ENCODE assay signal across 23 cellular contexts in genomic region chr18:61348230-61348629, GRCh38. TPM values are rescaled to one million over a fixed set of nuclear protein-coding genes. Genes with fewer than 3 reads are reported as not detected.
"Had no signal": no experiment of that assay in that cellular context is flagged by ENCODE, and none has a peak within 500 bp of the region (broad histone marks: within the 10 kb centered on the region; RNA-seq: fewer than 3 reads in every experiment).

No MANE protein-coding gene starts in this region.

- H3K9me3 ChIP-seq: adrenal gland, right lobe of liver, testis, vagina had no signal

- H3K4me2 ChIP-seq: smooth muscle cell had no signal

- H3K4me3 ChIP-seq: adrenal gland, right lobe of liver, smooth muscle cell, testis, vagina had no signal

- H3K36me3 ChIP-seq: adrenal gland, right lobe of liver, vagina had no signal

- H3K4me1 ChIP-seq: adrenal gland, foreskin keratinocyte, right lobe of liver, testis, vagina had no signal

- H3K27me3 ChIP-seq: adrenal gland, right lobe of liver, testis, vagina had no signal

- H3K27ac ChIP-seq: adrenal gland, foreskin keratinocyte, right lobe of liver, testis, vagina had no signal

- DNase-seq: activated CD4-positive, alpha-beta T cell treated with anti-CD3 and anti-CD28 coated beads for 1 hour; activated CD4-positive, alpha-beta T cell treated with anti-CD3 and anti-CD28 coated beads, Interleukin-2, amount 50 U/mL, for 1 hour; activated CD8-positive, alpha-beta T cell treated with anti-CD3 and anti-CD28 coated beads, Interleukin-2, amount 10 ng/mL, durations not matched to agents 7 days and 5 days; activated gamma-delta T cell; adrenal gland; central memory CD4-positive, alpha-beta T cell; dermis blood vessel endothelial cell; effector memory CD4-positive, alpha-beta T cell; foreskin keratinocyte; immature natural killer cell; kidney glomerular epithelial cell; left ventricle myocardium superior; naive thymus-derived CD4-positive, alpha-beta T cell; occipital lobe; right lobe of liver; stimulated activated CD4-positive, alpha-beta T cell treated with anti-CD3 and anti-CD28 coated beads, Interleukin-15, amount 100 ng/mL, for 24 hours; stimulated activated naive CD4-positive, alpha-beta T cell; testis had no signal

RNA-seq across cellular contexts. Expression of gene CDH20, which starts 15.0 kb away (rescaled TPM):
- total RNA-seq: activated CD8-positive, alpha-beta T cell treated with anti-CD3 and anti-CD28 coated beads, Interleukin-2, amount 10 ng/mL, durations not matched to agents 7 days and 5 days; activated T-helper 1 cell treated with anti-CD3 and anti-CD28 coated beads, Interleukin-12 subunit alpha, Interleukin-12 subunit beta, Interleukin-2, Interleukin-4 antibody, amounts not matched to agents 30 ng/mL and 10 ng/mL and 1 ng/mL, durations not matched to agents 14 hours and 24 hours and 36 hours; astrocyte; foreskin keratinocyte; glomerular endothelial cell; left ventricle myocardium superior; right lobe of liver; smooth muscle cell; vagina had no signal
- polyA plus RNA-seq: foreskin keratinocyte, immature natural killer cell had no signal
